ENCODE assay signal across 9 cellular contexts in genomic region chr2:19305400-19306055, GRCh38. TPM values are rescaled to one million over a fixed set of nuclear protein-coding genes. Genes with fewer than 3 reads are reported as not detected.
DNase-seq lines count a peak whose midpoint lies in the region; ATAC-seq, FAIRE-seq and TF ChIP-seq lines count a peak whose summit lies in the region.
"Not testable (repeated sequence)": the region's sequence is repeated elsewhere in the genome, so short reads cannot be mapped to it uniquely, and the experiment has no call there.
"Had no signal": no experiment of that assay in that cellular context is flagged by ENCODE, and none has a peak within 500 bp of the region (broad histone marks: within the 10 kb centered on the region; RNA-seq: fewer than 3 reads in every experiment).

No MANE protein-coding gene starts in this region.

- DNase-seq in A549 (ENCODE audit: low read depth in 1 of 2, low spot score in 1 of 2) (peak; percentile 22 to 66), GM23338 (ENCODE audit: low spot score) (peak; percentile 30), LoVo (ENCODE audit: low spot score) (peak; percentile 18), NCI-H2227 (lab: John Stamatoyannopoulos, UW; ENCODE audit: unreplicated experiment) (peak; percentile 8), NCI-H748 treated with DMSO at 0.1 percent for 48 hours (lab: John Stamatoyannopoulos, UW) (peak; percentile 71)
- DNase-seq in left colon; osteocyte (ENCODE audit: extremely low spot score, unreplicated experiment): not testable (repeated sequence)

- H3K27ac Mint-ChIP-seq in GM23338 (peak overlapping the region; percentile 92), osteocyte (ENCODE audit: unreplicated experiment) (peak overlapping the region; percentile 19)

- TF ChIP-seq EP300 in A549 (IDR thresholded peaks at IDR 0.05) = not testable (repeated sequence)

- not testable (repeated sequence) for TF ChIP-seq POLR2A in A549 (IDR thresholded peaks at IDR 0.05; ENCODE audit: low read length)

- H3F3A ChIP-seq in GM23338 (replicated peaks; ENCODE audit: low read depth) = not testable (repeated sequence)

- H3K4me3 ChIP-seq in A549 = peak overlapping the region; percentile 51
- H3K4me3 ChIP-seq in GM23338 = peak overlapping the region; percentile 38

- TF ChIP-seq CTCF in A549 (IDR thresholded peaks at IDR 0.05); GM23338 (conservative IDR thresholded peaks at IDR 0.05; ENCODE audit: low read depth in 2 of 2); VCaP (conservative IDR thresholded peaks at IDR 0.05); osteocyte (IDR thresholded peaks at IDR 0.05): not testable (repeated sequence)

- H3K9me3 Mint-ChIP-seq in GM23338 = peaks cover 20% of the 10 kb centered on the region
- not testable (repeated sequence) for H3K9me3 Mint-ChIP-seq in osteocyte (ENCODE audit: unreplicated experiment)

- ATAC-seq in A549 (peak; percentile 93 to 100), GM23338 (peak; percentile 54), left colon (peak; percentile 93)

- peak overlapping the region; percentile 30 for H2AFZ ChIP-seq in GM23338

- POLR2A ChIA-PET in A549 (lab: Yijun Ruan, JAX) = not testable (repeated sequence)

- TF ChIP-seq RAD21 in A549 (conservative IDR thresholded peaks at IDR 0.05 in 1 of 2, IDR thresholded peaks at IDR 0.05 in 1 of 2) = not testable (repeated sequence)

- H3K36me3 Mint-ChIP-seq in GM23338 (ENCODE audit: low read depth) = peaks cover 12% of the 10 kb centered on the region; the same call in 2 of the 3 replicates
- H3K36me3 Mint-ChIP-seq in osteocyte (ENCODE audit: unreplicated experiment) = not testable (repeated sequence)

- H3K4me1 Mint-ChIP-seq in GM23338 = peaks cover 12% of the 10 kb centered on the region
- not testable (repeated sequence) for H3K4me1 Mint-ChIP-seq in osteocyte (ENCODE audit: unreplicated experiment)

- intact Hi-C loops in left colon (cut with DNase I, micrococcal nuclease) = not testable (repeated sequence)

- CTCF ChIA-PET in A549 (lab: Yijun Ruan, JAX) = not testable (repeated sequence)

- H3K4me2 ChIP-seq in A549 (peak overlapping the region; percentile 55), GM23338 (peak overlapping the region; percentile 46)

- WGBS in A549 (ENCODE audit: missing lambda C conversion rate) = 3% methylated on average over 5 of the region's 15 CpGs

- peaks cover 14% of the 10 kb centered on the region for H3K9me3 ChIP-seq in A549

- peak overlapping the region; percentile 38; the same call in 2 of the 3 replicates for H3K4me3 Mint-ChIP-seq in GM23338
- not testable (repeated sequence) for H3K4me3 Mint-ChIP-seq in osteocyte (ENCODE audit: unreplicated experiment)

- H3K27ac ChIP-seq in A549 (peak overlapping the region; percentile 74 to 87), GM23338 (ENCODE audit: low read depth) (peak overlapping the region; percentile 10; the same call in 1 of the 2 replicates), VCaP (0 out of 2 replicates have a peak overlapping the region, but pooled peaks have one; percentile 16)

- not testable (repeated sequence) for FAIRE-seq in A549 (lab: Jason Lieb, UNC)

- H3K79me2 ChIP-seq in GM23338 (replicated peaks; ENCODE audit: insufficient read depth) = not testable (repeated sequence)

- H3K27me3 Mint-ChIP-seq in GM23338 (ENCODE audit: insufficient read depth, low read depth, poor library complexity); osteocyte (ENCODE audit: unreplicated experiment): not testable (repeated sequence)

- H3K27me3 ChIP-seq in GM23338 (ENCODE audit: insufficient read depth) = not testable (repeated sequence)

- H3K9me2 ChIP-seq in GM23338 (ENCODE audit: insufficient read depth) = not testable (repeated sequence)

- not testable (repeated sequence) for H4K20me1 ChIP-seq in GM23338 (replicated peaks; ENCODE audit: insufficient read depth)

- not testable (repeated sequence) for H3K36me3 ChIP-seq in GM23338 (ENCODE audit: insufficient read depth)

- H3K4me1 ChIP-seq in A549; GM23338 (ENCODE audit: insufficient read depth): not testable (repeated sequence)

TF ChIP-seq in A549, 52 proteins besides CTCF, POLR2A, EP300 and RAD21:
- TF ChIP-seq, protein P1, sequence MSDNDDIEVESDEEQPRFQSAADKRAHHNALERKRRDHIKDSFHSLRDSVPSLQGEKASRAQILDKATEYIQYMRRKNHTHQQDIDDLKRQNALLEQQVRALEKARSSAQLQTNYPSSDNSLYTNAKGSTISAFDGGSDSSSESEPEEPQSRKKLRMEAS (IDR thresholded peaks at IDR 0.05) = peak; percentile 65
- TF ChIP-seq PHF8 (IDR thresholded peaks at IDR 0.05; ENCODE audit: borderline replicate concordance, low read depth) = 0 out of 2 replicates have a peak, but pooled peaks have one; percentile 25
TF ChIP-seq in A549: peak in this region for 2; not testable (repeated sequence) for 50.

RNA-seq across cellular contexts. Expression of gene OSR1, which starts 52.9 kb away (rescaled TPM):
- polyA plus RNA-seq in A549 (2011; rRNA removed) (1.5 and 1.8 TPM in 2 replicates), A549 (2017; fragmentation: RNase III; extraction: RNeasy Plus Mini Kit Qiagen cat#74134 plus additional on column Dnase treatment) (3.9 to 4.5 TPM (median 4.4 TPM) in 3 replicates), GM23338 (2016; fragmentation: Nextera tagmentation; extraction: Ambion mirVana) (0.23 TPM in 1 of 2 replicates, not detected in the other)
- 3.7 and 4.4 TPM in 2 replicates for polyA plus RNA-seq in A549 (2012; cell fraction: cytosol; rRNA removed)
- polyA plus RNA-seq in A549 (2012; cell fraction: nucleus; rRNA removed) = 6.4 and 8.1 TPM in 2 replicates
- 1.6 and 1.7 TPM in 2 replicates for polyA minus RNA-seq in A549 (2011; rRNA and poly(A)+ RNA removed)
- total RNA-seq in GM23338 (2014; rRNA removed; shearing (Covaris generic)) = 0.24 TPM in 1 of 2 replicates, not detected in the other
- total RNA-seq in left colon (1 to 10 TPM; 1.3 to 4.1 TPM), osteocyte (5.8 and 6.1 TPM in 2 replicates)
- total RNA-seq: T-helper 1 cell treated with Interleukin-12 subunit alpha and Interleukin-12 subunit beta and Interleukin-4 antibody, amounts not matched to agents 30 ng/mL and 1 ng/mL, for 36 hours had no signal

Comparison
In these comparisons a context has a peak if more than half of its experiments do, and no peak if none do; other contexts are left out.
1. H3K27ac ChIP-seq: peak in every context shown above with its lines; median percentile 80 in A549; 16 in VCaP; 10 in GM23338.